In genomic region chr1:18902523-18903312, GRCh38 we compare ENCODE assay signal across 8 cellular contexts. TPM values are rescaled to one million over a fixed set of nuclear protein-coding genes. Genes with fewer than 3 reads are reported as not detected.
DNase-seq lines count a peak whose midpoint lies in the region; ATAC-seq and TF ChIP-seq lines count a peak whose summit lies in the region.

A gene with protein sequence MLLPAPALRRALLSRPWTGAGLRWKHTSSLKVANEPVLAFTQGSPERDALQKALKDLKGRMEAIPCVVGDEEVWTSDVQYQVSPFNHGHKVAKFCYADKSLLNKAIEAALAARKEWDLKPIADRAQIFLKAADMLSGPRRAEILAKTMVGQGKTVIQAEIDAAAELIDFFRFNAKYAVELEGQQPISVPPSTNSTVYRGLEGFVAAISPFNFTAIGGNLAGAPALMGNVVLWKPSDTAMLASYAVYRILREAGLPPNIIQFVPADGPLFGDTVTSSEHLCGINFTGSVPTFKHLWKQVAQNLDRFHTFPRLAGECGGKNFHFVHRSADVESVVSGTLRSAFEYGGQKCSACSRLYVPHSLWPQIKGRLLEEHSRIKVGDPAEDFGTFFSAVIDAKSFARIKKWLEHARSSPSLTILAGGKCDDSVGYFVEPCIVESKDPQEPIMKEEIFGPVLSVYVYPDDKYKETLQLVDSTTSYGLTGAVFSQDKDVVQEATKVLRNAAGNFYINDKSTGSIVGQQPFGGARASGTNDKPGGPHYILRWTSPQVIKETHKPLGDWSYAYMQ (minus strand): TSS chr1:18902555. CDS start chr1:18902523, 32 bp downstream.

- ATAC-seq in HG02759 (IDR thresholded peaks at IDR 0.05; ENCODE audit: unreplicated experiment), result peak; percentile 96
- ATAC-seq in Right ventricle myocardium inferior, result peak; percentile 98
- ATAC-seq in thoracic aorta (ENCODE audit: insufficient number of reproducible peaks, low FRiP score, low read depth), result peak; percentile 95

- H3K4me1 ChIP-seq in adipocyte (ENCODE audit: control insufficient read depth, insufficient read depth, low read length) (peaks cover 29% of the 10 kb centered on the region), thoracic aorta (ENCODE audit: control insufficient read depth in 1 of 2, low read depth in 2 of 2) (peaks cover 14 to 24% of the 10 kb centered on the region in 2 donors)

- peak within 1 kb of the TSS; percentile 93 for H3K9ac ChIP-seq in adipocyte (ENCODE audit: low read length)

- no peak for TF ChIP-seq CTCF in GM12865 (IDR thresholded peaks at IDR 0.05; ENCODE audit: insufficient read depth, low read depth, low read length, missing control alignments)
- TF ChIP-seq CTCF in osteocyte (IDR thresholded peaks at IDR 0.05), result no peak
- TF ChIP-seq CTCF in thoracic aorta (IDR thresholded peaks at IDR 0.05), result no peak

- no peaks in the 10 kb centered on the region for H3K36me3 Mint-ChIP-seq in osteocyte (ENCODE audit: unreplicated experiment)

- H3K9me3 Mint-ChIP-seq in osteocyte (ENCODE audit: unreplicated experiment), result no peaks in the 10 kb centered on the region

- H3K27me3 Mint-ChIP-seq in osteocyte (ENCODE audit: unreplicated experiment), result no peaks in the 10 kb centered on the region

- H3K4me3 ChIP-seq in GM12865 (ENCODE audit: low read depth, low read length), result peak within 1 kb of the TSS; percentile 79
- H3K4me3 ChIP-seq in adipocyte (ENCODE audit: low read length), result peak within 1 kb of the TSS; percentile 96
- peak within 1 kb of the TSS; percentile 77 for H3K4me3 ChIP-seq in thoracic aorta

- peak within 1 kb of the TSS; percentile 79 to 96 for H3K27ac ChIP-seq in thoracic aorta

- intact Hi-C loops in Right ventricle myocardium inferior (cut with DNase I), result no loop called here

- H3K27me3 ChIP-seq in adipocyte (replicated peaks; ENCODE audit: control insufficient read depth, insufficient read depth, low read length) (no peaks in the 10 kb centered on the region), thoracic aorta (replicated peaks; ENCODE audit: insufficient read depth) (no peaks in the 10 kb centered on the region)

- H3K9me3 ChIP-seq in adipocyte (ENCODE audit: control insufficient read depth, low read length), result no peaks in the 10 kb centered on the region
- no peaks in the 10 kb centered on the region for H3K9me3 ChIP-seq in thoracic aorta

- H3K4me1 Mint-ChIP-seq in osteocyte (ENCODE audit: unreplicated experiment), result peaks cover 19% of the 10 kb centered on the region

- DNase-seq in GM12865 (ENCODE audit: low read depth) (peak; percentile 98), NCI-H128 (lab: John Stamatoyannopoulos, UW; ENCODE audit: unreplicated experiment) (peak; percentile 94), SW 1271 (lab: John Stamatoyannopoulos, UW) (peak; percentile 84 to 95), adipocyte (ENCODE audit: low read depth) (peak; percentile 99), Right ventricle myocardium inferior (ENCODE audit: missing footprints) (peak; percentile 98), osteocyte (ENCODE audit: extremely low spot score, unreplicated experiment) (peak; percentile 98), thoracic aorta (ENCODE audit: low spot score) (peak; percentile 93)

- H3K4me3 Mint-ChIP-seq in osteocyte (ENCODE audit: unreplicated experiment), result peak within 1 kb of the TSS; percentile 98

- H3K36me3 ChIP-seq in adipocyte (ENCODE audit: control insufficient read depth, insufficient read depth, low read length, severe bottlenecking) (peaks cover 3% of the 10 kb centered on the region), thoracic aorta (no peaks in the 10 kb centered on the region)

- H3K27ac Mint-ChIP-seq in osteocyte (ENCODE audit: unreplicated experiment), result peak within 1 kb of the TSS; percentile 99

RNA-seq across cellular contexts. Expression of the gene that starts here (rescaled TPM):
- 31.2 TPM for total RNA-seq in Right ventricle myocardium inferior
- total RNA-seq in osteocyte, result 13.7 and 13.8 TPM in 2 replicates
- total RNA-seq in thoracic aorta, result 10 to 100 TPM in 1 of 2 donors, 1 to 10 TPM in 1; 9.6 to 24.2 TPM

Comparison
In these comparisons a context has a peak if more than half of its experiments do, and no peak if none do; other contexts are left out.
1. Peak in every context shown above with its lines: DNase-seq, ATAC-seq, H3K4me3 ChIP-seq and H3K27ac ChIP-seq.